ENCODE assay signal across 13 cellular contexts in genomic region chr1:19083081-19083480, GRCh38.
A peak's percentile ranks its signal among the peaks of the same experiment; 100 is the strongest.
DNase-seq lines count a peak whose midpoint lies in the region; ATAC-seq, FAIRE-seq and TF ChIP-seq lines count a peak whose summit lies in the region.
"Had no signal": no experiment of that assay in that cellular context is flagged by ENCODE, and none has a peak within 500 bp of the region (broad histone marks: within the 10 kb centered on the region; RNA-seq: fewer than 3 reads in every experiment).

No MANE protein-coding gene starts in this region.

- no peak for TF ChIP-seq CTCF in HL-60 (IDR thresholded peaks at IDR 0.05; ENCODE audit: insufficient read depth, low read length)
- TF ChIP-seq CTCF in RWPE2 (IDR thresholded peaks at IDR 0.05; ENCODE audit: poor library complexity, severe bottlenecking): no peak
- no peak for TF ChIP-seq CTCF in endothelial cell of umbilical vein (IDR thresholded peaks at IDR 0.05; ENCODE audit: extremely low read depth in 1 of 2, insufficient read depth in 1 of 2, low read depth in 1 of 2, low read length in 2 of 2)
- TF ChIP-seq CTCF in nephron progenitor cell (IDR thresholded peaks at IDR 0.05): no peak

- ATAC-seq in RWPE2 (ENCODE audit: low read depth) (peak; percentile 38; the same call in 1 of the 3 replicates), HG03442 (IDR thresholded peaks at IDR 0.05; ENCODE audit: unreplicated experiment) (no peak), HG03342 (IDR thresholded peaks at IDR 0.05; ENCODE audit: unreplicated experiment) (no peak)
- ATAC-seq: CD8-positive, alpha-beta T cell had no signal

- peaks cover 94% of the 10 kb centered on the region for H3K36me3 ChIP-seq in RWPE2 (ENCODE audit: low read depth)
- peaks cover 20 to 69% of the 10 kb centered on the region in 2 experiments for H3K36me3 ChIP-seq in endothelial cell of umbilical vein (ENCODE audit: control insufficient read depth in 2 of 2, extremely low read depth in 1 of 2, insufficient read depth in 2 of 2, low read length in 2 of 2)

- DNase-seq in HL-60 (ENCODE audit: low read depth in 1 of 2, low spot score in 1 of 2): peak in 1 of 2 experiments; percentile 46
- no peak for DNase-seq in RWPE2 (ENCODE audit: low spot score)
- peak; percentile 94 for DNase-seq in endothelial cell of umbilical vein (ENCODE audit: low read depth, low spot score)
- no peak for DNase-seq in nephron progenitor cell
- no peak for DNase-seq in H4 (ENCODE audit: low spot score)
- DNase-seq: activated CD4-positive, alpha-beta memory T cell treated with anti-CD3 and anti-CD28 coated beads, Interleukin-2, amount 10 ng/mL, durations not matched to agents 7 days and 5 days; CD8-positive, alpha-beta T cell; effector CD8-positive, alpha-beta T cell; NCI-H345; OCI-M1; retina had no signal

- POLR2A ChIA-PET in endothelial cell of umbilical vein (lab: Charles Lee): interaction anchor here (0.6 to 1.0 kb wide), 3 partner anchors 157 to 180 kb away, joined by 3 to 4 read pairs (median 3); partner anchors contain the start of gene ALDH4A1

- H3K9me3 ChIP-seq in RWPE2 (ENCODE audit: severe bottlenecking) (no peaks in the 10 kb centered on the region), endothelial cell of umbilical vein (replicated peaks; ENCODE audit: control insufficient read depth, insufficient read depth, low read length) (no peaks in the 10 kb centered on the region)

- H3K79me2 ChIP-seq in endothelial cell of umbilical vein (ENCODE audit: control insufficient read depth, insufficient read depth, low read length): no peaks in the 10 kb centered on the region

- H3K4me3 ChIP-seq in HL-60 (replicated peaks; ENCODE audit: insufficient read depth, low read length): no peak overlapping the region
- H3K4me3 ChIP-seq in RWPE2 (ENCODE audit: severe bottlenecking): no peak overlapping the region
- no peak overlapping the region for H3K4me3 ChIP-seq in endothelial cell of umbilical vein (replicated peaks in 1 of 3; ENCODE audit: insufficient read depth in 1 of 3, low read depth in 1 of 3, low read length in 3 of 3)

- intact Hi-C loops in endothelial cell of umbilical vein (cut with micrococcal nuclease): loop anchor here (1.0 to 5.0 kb wide), 9 partner anchors 71 to 486 kb away; partner anchors contain the start of gene ALDH4A1

- H3K9me1 ChIP-seq in endothelial cell of umbilical vein (replicated peaks; ENCODE audit: control insufficient read depth, extremely low read depth, insufficient read depth, low read length): no peaks in the 10 kb centered on the region

- H4K20me1 ChIP-seq in endothelial cell of umbilical vein (replicated peaks; ENCODE audit: control insufficient read depth, extremely low read depth, insufficient read depth, low read length): no peaks in the 10 kb centered on the region

- H2AFZ ChIP-seq in endothelial cell of umbilical vein (ENCODE audit: low read depth, low read length): no peak overlapping the region

- TF ChIP-seq POLR2A in endothelial cell of umbilical vein (IDR thresholded peaks at IDR 0.05; ENCODE audit: low read depth, low read length): peak; percentile 38

- dilution Hi-C loops in endothelial cell of umbilical vein (cut with MboI; ENCODE audit: extremely low pct_ligation_motif_present, low sequenced_read_pairs): no loop called here

- H3K4me3 Mint-ChIP-seq in nephron progenitor cell: no peak overlapping the region
- H3K4me3 Mint-ChIP-seq: activated CD4-positive, alpha-beta memory T cell treated with anti-CD3 and anti-CD28 coated beads, Interleukin-2, amount 10 ng/mL, durations not matched to agents 7 days and 5 days; CD8-positive, alpha-beta T cell had no signal

- peak overlapping the region; percentile 71 for H3K27ac ChIP-seq in HL-60 (replicated peaks)
- peak overlapping the region; percentile 43 for H3K27ac ChIP-seq in RWPE2 (ENCODE audit: poor library complexity, severe bottlenecking)
- peak overlapping the region; percentile 84 for H3K27ac ChIP-seq in endothelial cell of umbilical vein (ENCODE audit: insufficient read depth, low read depth, low read length)

- H3K27ac Mint-ChIP-seq in nephron progenitor cell: peak overlapping the region; percentile 53
- H3K27ac Mint-ChIP-seq: CD8-positive, alpha-beta T cell had no signal

- H3K36me3 Mint-ChIP-seq in nephron progenitor cell (ENCODE audit: low read depth): peaks cover 56% of the 10 kb centered on the region

- no peaks in the 10 kb centered on the region for H3K27me3 ChIP-seq in HL-60 (ENCODE audit: insufficient read depth, poor library complexity, severe bottlenecking)
- no peaks in the 10 kb centered on the region for H3K27me3 ChIP-seq in RWPE2 (ENCODE audit: insufficient read depth, poor library complexity, severe bottlenecking)
- no peaks in the 10 kb centered on the region for H3K27me3 ChIP-seq in endothelial cell of umbilical vein (ENCODE audit: control insufficient read depth in 2 of 2, insufficient read depth in 2 of 2, low read length in 2 of 2)

- H3K4me1 ChIP-seq in RWPE2 (ENCODE audit: insufficient read depth, poor library complexity, severe bottlenecking): peaks cover 13% of the 10 kb centered on the region
- H3K4me1 ChIP-seq in endothelial cell of umbilical vein (ENCODE audit: control insufficient read depth, extremely low read depth, insufficient read depth, low read length): peaks cover 42% of the 10 kb centered on the region

- FAIRE-seq in endothelial cell of umbilical vein (lab: Jason Lieb, UNC): peak; percentile 97

- H3K4me2 ChIP-seq in endothelial cell of umbilical vein (ENCODE audit: insufficient read depth, low read length): no peak overlapping the region

- CTCF ChIA-PET in endothelial cell of umbilical vein (lab: Charles Lee): interaction anchor here (1.1 to 8.2 kb wide), 6 partner anchors 9 to 199 kb away, joined by 3 to 59 read pairs (median 12); no protein-coding TSS in a partner anchor

- H3K9me3 Mint-ChIP-seq in nephron progenitor cell: no peaks in the 10 kb centered on the region
- H3K9me3 Mint-ChIP-seq: activated CD4-positive, alpha-beta memory T cell treated with anti-CD3 and anti-CD28 coated beads, Interleukin-2, amount 10 ng/mL, durations not matched to agents 7 days and 5 days; CD8-positive, alpha-beta T cell had no signal

- H3K4me1 Mint-ChIP-seq in nephron progenitor cell: peaks cover 16% of the 10 kb centered on the region

- no TSS peak for BruUV-seq in endothelial cell of umbilical vein (replicated peaks; lab: Mats Ljungman, UMichigan)

- no peaks in the 10 kb centered on the region for H3K27me3 Mint-ChIP-seq in nephron progenitor cell (ENCODE audit: low read depth, poor library complexity)
- H3K27me3 Mint-ChIP-seq: activated CD4-positive, alpha-beta memory T cell treated with anti-CD3 and anti-CD28 coated beads, Interleukin-2, amount 10 ng/mL, durations not matched to agents 7 days and 5 days had no signal

- H3K9ac ChIP-seq in endothelial cell of umbilical vein (replicated peaks; ENCODE audit: extremely low read depth, insufficient read depth, low read length): peak overlapping the region; percentile 50

TF ChIP-seq in endothelial cell of umbilical vein, 7 proteins besides CTCF, POLR2A, EP300 and RAD21:
- TF ChIP-seq JUN (IDR thresholded peaks at IDR 0.05; ENCODE audit: borderline replicate concordance, insufficient read depth, insufficient read length, low read depth) (peak; percentile 86), MYC (IDR thresholded peaks at IDR 0.05; ENCODE audit: low read depth, low read length) (no peak), GATA2 (IDR thresholded peaks at IDR 0.05; ENCODE audit: insufficient read depth, insufficient read length, low read depth, low read length) (peak; percentile 90), POLR2AphosphoS5 (IDR thresholded peaks at IDR 0.05; ENCODE audit: insufficient read depth, low read depth, low read length) (peak; percentile 87), EZH2 (IDR thresholded peaks at IDR 0.05; ENCODE audit: borderline replicate concordance, low read depth, low read length, severe bottlenecking) (no peak), FOS (IDR thresholded peaks at IDR 0.05; ENCODE audit: borderline replicate concordance, insufficient read depth, low read length) (peak; percentile 31), MAX (IDR thresholded peaks at IDR 0.05; ENCODE audit: insufficient read depth, insufficient read length) (no peak)
